25 cellular contexts compared by ENCODE assay signal in genomic region chr10:122294006-122294405, GRCh38. TPM values are rescaled to one million over a fixed set of nuclear protein-coding genes. Genes with fewer than 3 reads are reported as not detected.
DNase-seq lines count a peak whose midpoint lies in the region; ATAC-seq, FAIRE-seq and TF ChIP-seq lines count a peak whose summit lies in the region.
"Had no signal": no experiment of that assay in that cellular context is flagged by ENCODE, and none has a peak within 500 bp of the region (broad histone marks: within the 10 kb centered on the region; RNA-seq: fewer than 3 reads in every experiment).

No MANE protein-coding gene starts in this region.

- H3K27ac ChIP-seq in HepG2 (ENCODE audit: extremely low read length, insufficient read depth, low read length) (no peak overlapping the region), right lobe of liver (no peak overlapping the region), mesendoderm (ENCODE audit: low read depth, low read length) (no peak overlapping the region), smooth muscle cell (ENCODE audit: low read depth) (no peak overlapping the region)
- H3K27ac ChIP-seq: GM23248, heart left ventricle, neutrophil, upper lobe of left lung had no signal

- H3K4me3 ChIP-seq in HepG2 (replicated peaks in 1 of 3; ENCODE audit: insufficient read depth in 1 of 3, low read depth in 2 of 3, low read length in 3 of 3) = no peak overlapping the region
- H3K4me3 ChIP-seq in right lobe of liver = no peak overlapping the region
- no peak overlapping the region for H3K4me3 ChIP-seq in mesendoderm (ENCODE audit: low read length)
- no peak overlapping the region for H3K4me3 ChIP-seq in smooth muscle cell
- H3K4me3 ChIP-seq: A549, GM23248, heart left ventricle, upper lobe of left lung had no signal

- H3K18ac ChIP-seq in mesendoderm (ENCODE audit: low read length) = no peak overlapping the region

- BruUV-seq in HepG2 (replicated peaks; lab: Mats Ljungman, UMichigan) = no TSS peak

- ATAC-seq in HepG2 (no peak), right lobe of liver (no peak), GM18861 (IDR thresholded peaks at IDR 0.05; ENCODE audit: unreplicated experiment) (no peak)
- ATAC-seq: heart left ventricle; stimulated activated naive CD8-positive, alpha-beta T cell treated with anti-CD3 and anti-CD28 coated beads, Interleukin-15, Interleukin-2, amounts not matched to agents 100 U/mL and 50 U/mL, for 24 hours had no signal

- H2AFZ ChIP-seq in HepG2 (ENCODE audit: low read length) (no peak overlapping the region), smooth muscle cell (ENCODE audit: low read depth) (no peak overlapping the region)
- H2AFZ ChIP-seq: GM23248 had no signal

- no peak for TF ChIP-seq RAD21 in HepG2 (CRISPR knock-in tag; IDR thresholded peaks at IDR 0.05)

- TF ChIP-seq EP300 in HepG2 (IDR thresholded peaks at IDR 0.05; ENCODE audit: low read depth in 2 of 2, low read length in 2 of 2) (no peak), HepG2 (CRISPR knock-in tag; IDR thresholded peaks at IDR 0.05; ENCODE audit: borderline replicate concordance) (no peak)

- H2AK5ac ChIP-seq in mesendoderm (ENCODE audit: low read length) = no peak overlapping the region

- in situ Hi-C loops in HepG2 (cut with HindIII; ENCODE audit: extremely low pct_ligation_motif_present, low pct_unique_long_range_greater_than_20kb) = loop anchor here (10.0 kb wide), 1 partner anchor 411 kb away; no protein-coding TSS in a partner anchor

- H3K9ac ChIP-seq in HepG2 (ENCODE audit: insufficient read depth, low read depth, low read length) (no peak overlapping the region), mesendoderm (ENCODE audit: low read length) (no peak overlapping the region), smooth muscle cell (ENCODE audit: low read depth) (no peak overlapping the region)
- H3K9ac ChIP-seq: GM23248 had no signal

- H3K23ac ChIP-seq in mesendoderm (ENCODE audit: low read length) = no peak overlapping the region

- no peak overlapping the region for H2BK15ac ChIP-seq in mesendoderm (replicated peaks; ENCODE audit: low read depth)

- H4K5ac ChIP-seq in mesendoderm (ENCODE audit: low read length) = no peak overlapping the region

- no peak overlapping the region for H2BK5ac ChIP-seq in mesendoderm (ENCODE audit: low read length)

- H3K36me3 ChIP-seq in HepG2 (replicated peaks in 1 of 2; ENCODE audit: control insufficient read depth in 1 of 2, insufficient read depth in 2 of 2, low read length in 2 of 2) (no peaks in the 10 kb centered on the region), right lobe of liver (no peaks in the 10 kb centered on the region), mesendoderm (ENCODE audit: control insufficient read depth, insufficient read depth, low read length) (no peaks in the 10 kb centered on the region), smooth muscle cell (ENCODE audit: low read depth) (no peaks in the 10 kb centered on the region)
- H3K36me3 ChIP-seq: heart left ventricle, neutrophil, upper lobe of left lung had no signal

- CTCF ChIA-PET in HepG2 (lab: Yijun Ruan, JAX; ENCODE audit: low intra/inter-chr PET ratio, low total read pairs) = no interaction called here

- DNase-seq in HepG2 (ENCODE audit: low spot score) (no peak), right lobe of liver (no peak), ecto neural progenitor cell (ENCODE audit: low spot score) (peak; percentile 43), mesendoderm (peak; percentile 23), NCI-H128 (lab: John Stamatoyannopoulos, UW; ENCODE audit: unreplicated experiment) (no peak), kidney glomerular epithelial cell (lab: John Stamatoyannopoulos, UW) (no peak), smooth muscle cell (lab: John Stamatoyannopoulos, UW; ENCODE audit: unreplicated experiment) (no peak)
- DNase-seq: activated CD4-positive, alpha-beta memory T cell treated with anti-CD3 and anti-CD28 coated beads for 36 hours; activated effector memory CD4-positive, alpha-beta T cell treated with Interleukin-2 at 50 U/mL for 16 hours; Calu3; EL; GM23248; heart left ventricle; MM.1S; NCI-H1694; NCI-H526 treated with DMSO at 0.1 percent for 48 hours; SHP77; stimulated activated CD4-positive, alpha-beta T cell treated with anti-CD3 and anti-CD28 coated beads, Interleukin-4, amount 100 ng/mL, for 4 hours; stimulated activated naive CD8-positive, alpha-beta T cell treated with anti-CD3 and anti-CD28 coated beads, Interleukin-15, Interleukin-2, amounts not matched to agents 100 U/mL and 50 U/mL, for 24 hours; SW 1271 had no signal

- FAIRE-seq in HepG2 (lab: Jason Lieb, UNC) = no peak
- FAIRE-seq: A549 had no signal

- H3K56ac ChIP-seq in mesendoderm (ENCODE audit: low read length) = no peak overlapping the region

- no peak overlapping the region for H4K8ac ChIP-seq in mesendoderm (ENCODE audit: low read depth, low read length)

- TF ChIP-seq CTCF in HepG2 (CRISPR knock-in tag; IDR thresholded peaks at IDR 0.05) (no peak), right lobe of liver (IDR thresholded peaks at IDR 0.05) (no peak), smooth muscle cell (IDR thresholded peaks at IDR 0.05; ENCODE audit: borderline replicate concordance, insufficient read depth, poor library complexity, severe bottlenecking) (no peak)

- H3K27me3 ChIP-seq in HepG2 (ENCODE audit: control insufficient read depth in 1 of 2, insufficient read depth in 2 of 2, low read length in 2 of 2) = peaks cover 3 to 41% of the 10 kb centered on the region in 2 experiments; a peak in 4 of 5 replicates
- no peaks in the 10 kb centered on the region for H3K27me3 ChIP-seq in right lobe of liver
- no peaks in the 10 kb centered on the region for H3K27me3 ChIP-seq in mesendoderm (ENCODE audit: insufficient read depth, low read length, poor library complexity)
- no peaks in the 10 kb centered on the region for H3K27me3 ChIP-seq in smooth muscle cell (ENCODE audit: low read depth)
- H3K27me3 ChIP-seq: heart left ventricle, neutrophil, upper lobe of left lung had no signal

- H3K4ac ChIP-seq in mesendoderm (ENCODE audit: low read depth, low read length) = no peak overlapping the region

- no peaks in the 10 kb centered on the region for H3F3A ChIP-seq in smooth muscle cell (ENCODE audit: low read depth)

- 0% methylated on average over 4 of the region's 4 CpGs for WGBS in HepG2 (ENCODE audit: low lambda C conversion rate)
- 40% methylated on average over 1 of the region's 4 CpGs for WGBS in right lobe of liver (ENCODE audit: insufficient coverage, low coverage, low lambda C conversion rate, missing lambda C conversion rate)
- no CpG with 5 or more reads among the region's 4 CpGs for WGBS in mesendoderm (ENCODE audit: extremely low coverage, insufficient coverage, low lambda C conversion rate)
- WGBS in smooth muscle cell (ENCODE audit: low lambda C conversion rate) = 69% methylated on average over 4 of the region's 4 CpGs

- POLR2A ChIA-PET in HepG2 (lab: Yijun Ruan, JAX) = interaction anchor here (0.7 kb wide), 1 partner anchor 51 kb away, joined by 3 read pairs; no protein-coding TSS in a partner anchor

- H2BK120ac ChIP-seq in mesendoderm (ENCODE audit: low read depth, low read length) = no peak overlapping the region

- H4K20me1 ChIP-seq in HepG2 (ENCODE audit: insufficient read depth, low read length) = no peaks in the 10 kb centered on the region
- H4K20me1 ChIP-seq in smooth muscle cell (ENCODE audit: low read depth) = no peaks in the 10 kb centered on the region

- H3K4me2 ChIP-seq in HepG2 (ENCODE audit: low read depth, low read length) (no peak overlapping the region; the same call in 1 of the 2 replicates), mesendoderm (ENCODE audit: low read length) (no peak overlapping the region), smooth muscle cell (no peak overlapping the region)
- H3K4me2 ChIP-seq: A549 had no signal

- H3K4me1 ChIP-seq in HepG2 (ENCODE audit: insufficient read depth, low read length) = peaks cover 44% of the 10 kb centered on the region
- peaks cover 0 to 2% (median 0%) of the 10 kb centered on the region in 4 donors for H3K4me1 ChIP-seq in right lobe of liver
- H3K4me1 ChIP-seq in mesendoderm (ENCODE audit: control insufficient read depth, low read depth, low read length) = no peaks in the 10 kb centered on the region
- no peaks in the 10 kb centered on the region for H3K4me1 ChIP-seq in smooth muscle cell (ENCODE audit: low read depth)
- H3K4me1 ChIP-seq: upper lobe of left lung had no signal

- no peaks in the 10 kb centered on the region for H3K79me2 ChIP-seq in HepG2 (ENCODE audit: insufficient read depth, low read length)
- no peaks in the 10 kb centered on the region for H3K79me2 ChIP-seq in mesendoderm (ENCODE audit: control insufficient read depth, insufficient read depth, low read length)
- H3K79me2 ChIP-seq in smooth muscle cell (ENCODE audit: low read depth) = no peaks in the 10 kb centered on the region

- intact Hi-C loops in HepG2 (cut with micrococcal nuclease; ENCODE audit: unreplicated experiment) (no loop called here), right lobe of liver (cut with DNase I) (loop anchor here in 1 of 2 donors (10.0 kb wide), 2 partner anchors 141 to 271 kb away; partner anchors contain the start of gene DMBT1)

- H3K9me3 ChIP-seq in HepG2 (ENCODE audit: low read length) = no peaks in the 10 kb centered on the region
- H3K9me3 ChIP-seq in right lobe of liver = no peaks in the 10 kb centered on the region
- no peaks in the 10 kb centered on the region for H3K9me3 ChIP-seq in smooth muscle cell (replicated peaks; ENCODE audit: low read depth)
- H3K9me3 ChIP-seq: A549, heart left ventricle, neutrophil, upper lobe of left lung had no signal

- no peak for TF ChIP-seq POLR2A in HepG2 (IDR thresholded peaks at IDR 0.05; ENCODE audit: insufficient read depth in 1 of 2, low read depth in 2 of 2, low read length in 2 of 2)
- no peak for TF ChIP-seq POLR2A in right lobe of liver (IDR thresholded peaks at IDR 0.05)

- no peaks in the 10 kb centered on the region for H3K79me1 ChIP-seq in mesendoderm (ENCODE audit: low read length)

RNA-seq across cellular contexts. Expression of gene BTBD16, which starts 22.9 kb away (rescaled TPM):
- total RNA-seq in HepG2 (2016; rRNA removed; fragmentation: Illumina TruSeq; extraction: Trizol) = 3.6 and 5.0 TPM in 2 replicates
- 7.2 and 7.4 TPM in 2 replicates for total RNA-seq in HepG2 (2016; cell fraction: cytosol; rRNA removed; fragmentation: Illumina TruSeq; extraction: Trizol; ENCODE audit: low read depth)
- 4.0 and 4.7 TPM in 2 replicates for total RNA-seq in HepG2 (2016; cell fraction: insoluble cytoplasmic fraction; rRNA removed; fragmentation: Illumina TruSeq; extraction: Trizol)
- 7.3 and 8.5 TPM in 2 replicates for total RNA-seq in HepG2 (2016; cell fraction: membrane; rRNA removed; fragmentation: Illumina TruSeq; extraction: Trizol)
- total RNA-seq in HepG2 (2016; cell fraction: nucleus; rRNA removed; fragmentation: Illumina TruSeq; extraction: Trizol) = 3.1 and 3.4 TPM in 2 replicates
- 8.0 and 11.9 TPM in 2 replicates for polyA plus RNA-seq in HepG2 (2011; rRNA removed)
- 8.3 and 9.7 TPM in 2 replicates for polyA plus RNA-seq in HepG2 (2011; cell fraction: cytosol; rRNA removed)
- 5.4 and 5.5 TPM in 2 replicates for polyA plus RNA-seq in HepG2 (2011; cell fraction: nucleus; rRNA removed)
- 7.8 and 9.0 TPM in 2 replicates for polyA plus RNA-seq in HepG2 (2012)
- polyA plus RNA-seq in HepG2 (2016; cell fraction: cytosol; fragmentation: Illumina TruSeq; extraction: Trizol; ENCODE audit: low read depth) = 13.5 and 16.1 TPM in 2 replicates
- polyA plus RNA-seq in HepG2 (2016; cell fraction: insoluble cytoplasmic fraction; fragmentation: Illumina TruSeq; extraction: Trizol; ENCODE audit: low read depth) = 10.5 and 11.7 TPM in 2 replicates
- polyA plus RNA-seq in HepG2 (2016; cell fraction: membrane; fragmentation: Illumina TruSeq; extraction: Trizol; ENCODE audit: low read depth) = 14.2 and 14.7 TPM in 2 replicates
- 6.5 and 6.6 TPM in 2 replicates for polyA plus RNA-seq in HepG2 (2016; cell fraction: nucleus; fragmentation: Illumina TruSeq; extraction: Trizol; ENCODE audit: insufficient read depth, low read depth)
- 0.44 and 32.3 TPM in 2 replicates for polyA minus RNA-seq in HepG2 (2011; rRNA and poly(A)+ RNA removed; ENCODE audit: low replicate concordance)
- 2.9 and 6.7 TPM in 2 replicates for polyA minus RNA-seq in HepG2 (2011; cell fraction: cytosol; rRNA and poly(A)+ RNA removed)
- 8.0 and 8.9 TPM in 2 replicates for polyA minus RNA-seq in HepG2 (2011; cell fraction: nucleus; rRNA and poly(A)+ RNA removed)
- total RNA-seq in right lobe of liver = 1 to 10 TPM in 5 of 6 experiments, under 1 TPM in 1; 0.98 to 3.0 (median 2.0) TPM
- polyA plus RNA-seq in mesendoderm (2013, experiment 1 of 2) = 0.14 TPM
- 0.03 TPM for polyA plus RNA-seq in mesendoderm (2013, experiment 2 of 2)
- not detected in 2 replicates for total RNA-seq in smooth muscle cell
- polyA plus RNA-seq in smooth muscle cell = not detected in 2 replicates
- total RNA-seq: activated CD4-positive, alpha-beta memory T cell treated with anti-CD3 and anti-CD28 coated beads for 36 hours; GM23248 had no signal
- polyA plus RNA-seq: BJ, GM23248, heart left ventricle had no signal

Comparison
In these comparisons a context has a peak if more than half of its experiments do, and no peak if none do; other contexts are left out.
1. DNase-seq: peak in ecto neural progenitor cell (single experiment) and mesendoderm (single experiment); none in HepG2 (single experiment), right lobe of liver (0 of 3), NCI-H128 (single experiment), kidney glomerular epithelial cell (single experiment) and smooth muscle cell (single experiment).